ENCODE assay signal across 1 cellular context in genomic region chr2:148861367-148861766, GRCh38.
TF ChIP-seq lines count a peak whose summit lies in the region.

No MANE protein-coding gene starts in this region.

TF ChIP-seq in HepG2, 621 proteins besides CTCF, POLR2A, EP300 and RAD21 (continued from another document):
- TF ChIP-seq ZNF512B (CRISPR knock-in tag; IDR thresholded peaks at IDR 0.05; ENCODE audit: borderline replicate concordance) (peak; percentile 77; the same call in 1 of the 2 replicates), ZMYM4 (CRISPR knock-in tag; IDR thresholded peaks at IDR 0.05) (0 out of 2 replicates have a peak, but pooled peaks have one; percentile 19), REPIN1 (CRISPR knock-in tag; IDR thresholded peaks at IDR 0.05; ENCODE audit: borderline replicate concordance, low read depth) (no peak)
